Comparison of ENCODE assay signal across 9 cellular contexts in genomic region chr19:35011737-35012682, GRCh38. TPM values are rescaled to one million over a fixed set of nuclear protein-coding genes. Genes with fewer than 3 reads are reported as not detected.
DNase-seq lines count a peak whose midpoint lies in the region; ATAC-seq and TF ChIP-seq lines count a peak whose summit lies in the region.
"Had no signal": no experiment of that assay in that cellular context is flagged by ENCODE, and none has a peak within 500 bp of the region (broad histone marks: within the 10 kb centered on the region; RNA-seq: fewer than 3 reads in every experiment).

No MANE protein-coding gene starts in this region.

- no peak for DNase-seq in GM23338 (ENCODE audit: low spot score)
- DNase-seq in activated naive CD8-positive, alpha-beta T cell treated with anti-CD3 and anti-CD28 coated beads, Interleukin-2, amount 50 U/mL, for 24 hours, result no peak
- no peak for DNase-seq in nephron progenitor cell
- DNase-seq in DMS53 treated with DMSO at 0.1 percent for 48 hours (lab: John Stamatoyannopoulos, UW; ENCODE audit: unreplicated experiment), result no peak
- no peak for DNase-seq in UCSD-AML1 (lab: John Stamatoyannopoulos, UW; ENCODE audit: unreplicated experiment)
- DNase-seq in NK-92 (lab: John Stamatoyannopoulos, UW; ENCODE audit: unreplicated experiment), result no peak

- H3F3A ChIP-seq in GM23338 (replicated peaks; ENCODE audit: low read depth), result peaks cover 33% of the 10 kb centered on the region

- peaks cover 25% of the 10 kb centered on the region for H3K27me3 Mint-ChIP-seq in GM23338 (ENCODE audit: insufficient read depth, low read depth, poor library complexity)
- no peaks in the 10 kb centered on the region for H3K27me3 Mint-ChIP-seq in activated naive CD8-positive, alpha-beta T cell treated with anti-CD3 and anti-CD28 coated beads, Interleukin-2, amount 50 U/mL, for 24 hours
- no peaks in the 10 kb centered on the region for H3K27me3 Mint-ChIP-seq in nephron progenitor cell (ENCODE audit: low read depth, poor library complexity)

- peaks cover 18% of the 10 kb centered on the region for H3K79me2 ChIP-seq in GM23338 (replicated peaks; ENCODE audit: insufficient read depth)

- H3K36me3 ChIP-seq in BLaER1 treated with 17β-estradiol and CSF1 and Interleukin-3, amounts not matched to agents 10 nM and 100 nM, result peaks cover 79 to 100% (median 97%) of the 10 kb centered on the region in 11 experiments
- H3K36me3 ChIP-seq in GM23338 (ENCODE audit: insufficient read depth), result peaks cover 64% of the 10 kb centered on the region

- H3K36me3 Mint-ChIP-seq in GM23338 (ENCODE audit: low read depth) (peaks cover 86% of the 10 kb centered on the region), nephron progenitor cell (ENCODE audit: low read depth) (peaks cover 54% of the 10 kb centered on the region)
- peaks cover 41% of the 10 kb centered on the region for H3K36me3 Mint-ChIP-seq in activated naive CD8-positive, alpha-beta T cell treated with anti-CD3 and anti-CD28 coated beads, Interleukin-2, amount 50 U/mL, for 24 hours (ENCODE audit: low read depth)

- no peaks in the 10 kb centered on the region for H3K9me2 ChIP-seq in GM23338 (ENCODE audit: insufficient read depth)

- no peak overlapping the region for H3K4me3 ChIP-seq in BLaER1 treated with 17β-estradiol and CSF1 and Interleukin-3, amounts not matched to agents 10 nM and 100 nM
- no peak overlapping the region for H3K4me3 ChIP-seq in GM23338

- no peaks in the 10 kb centered on the region for H3K27me3 ChIP-seq in BLaER1 treated with 17β-estradiol and CSF1 and Interleukin-3, amounts not matched to agents 10 nM and 100 nM
- H3K27me3 ChIP-seq in GM23338 (ENCODE audit: insufficient read depth), result no peaks in the 10 kb centered on the region

- peak overlapping the region; percentile 32 to 99 (median 91) for H3K4me2 ChIP-seq in BLaER1 treated with 17β-estradiol and CSF1 and Interleukin-3, amounts not matched to agents 10 nM and 100 nM
- H3K4me2 ChIP-seq in GM23338, result no peak overlapping the region

- peaks cover 7 to 95% (median 51%) of the 10 kb centered on the region in 11 experiments; a peak in 20 of 22 replicates for H4K20me1 ChIP-seq in BLaER1 treated with 17β-estradiol and CSF1 and Interleukin-3, amounts not matched to agents 10 nM and 100 nM
- H4K20me1 ChIP-seq in GM23338 (replicated peaks; ENCODE audit: insufficient read depth), result peaks cover 32% of the 10 kb centered on the region

- H2AFZ ChIP-seq in GM23338, result no peak overlapping the region

- no peak for TF ChIP-seq CTCF in GM23338 (conservative IDR thresholded peaks at IDR 0.05; ENCODE audit: low read depth in 2 of 2)
- TF ChIP-seq CTCF in nephron progenitor cell (IDR thresholded peaks at IDR 0.05), result no peak

- peaks cover 70 to 92% (median 79%) of the 10 kb centered on the region in 10 experiments for H3K4me1 ChIP-seq in BLaER1 treated with 17β-estradiol and CSF1 and Interleukin-3, amounts not matched to agents 10 nM and 100 nM
- no peaks in the 10 kb centered on the region for H3K4me1 ChIP-seq in GM23338 (ENCODE audit: insufficient read depth)

- H3K9me3 Mint-ChIP-seq in GM23338 (no peaks in the 10 kb centered on the region; the same call in 2 of the 3 replicates), nephron progenitor cell (no peaks in the 10 kb centered on the region)
- no peaks in the 10 kb centered on the region for H3K9me3 Mint-ChIP-seq in activated naive CD8-positive, alpha-beta T cell treated with anti-CD3 and anti-CD28 coated beads, Interleukin-2, amount 50 U/mL, for 24 hours

- no peak for ATAC-seq in GM23338
- no peak for ATAC-seq in activated naive CD8-positive, alpha-beta T cell treated with anti-CD3 and anti-CD28 coated beads, Interleukin-2, amount 50 U/mL, for 24 hours
- ATAC-seq in GM19467 (IDR thresholded peaks at IDR 0.05; ENCODE audit: unreplicated experiment), result no peak

- peaks cover 4% of the 10 kb centered on the region; the same call in 1 of the 3 replicates for H3K4me1 Mint-ChIP-seq in GM23338
- peaks cover 57% of the 10 kb centered on the region for H3K4me1 Mint-ChIP-seq in activated naive CD8-positive, alpha-beta T cell treated with anti-CD3 and anti-CD28 coated beads, Interleukin-2, amount 50 U/mL, for 24 hours
- peaks cover 7% of the 10 kb centered on the region for H3K4me1 Mint-ChIP-seq in nephron progenitor cell

- H3K9me3 ChIP-seq in BLaER1 treated with 17β-estradiol and CSF1 and Interleukin-3, amounts not matched to agents 10 nM and 100 nM (replicated peaks in 1 of 11), result no peaks in the 10 kb centered on the region

- H3K27ac Mint-ChIP-seq in GM23338 (0 out of 2 replicates have a peak overlapping the region, but pooled peaks have one; percentile 36), nephron progenitor cell (peak overlapping the region; percentile 69)
- H3K27ac Mint-ChIP-seq in activated naive CD8-positive, alpha-beta T cell treated with anti-CD3 and anti-CD28 coated beads, Interleukin-2, amount 50 U/mL, for 24 hours, result peak overlapping the region; percentile 90

- peak overlapping the region in 9 of 11 experiments; percentile 7 to 83 (median 71); a peak in 17 of 22 replicates for H3K27ac ChIP-seq in BLaER1 treated with 17β-estradiol and CSF1 and Interleukin-3, amounts not matched to agents 10 nM and 100 nM
- no peak overlapping the region for H3K27ac ChIP-seq in GM23338 (ENCODE audit: low read depth)

- peak overlapping the region in 8 of 11 experiments; percentile 39 to 76 (median 64); a peak in 16 of 22 replicates for H3K9ac ChIP-seq in BLaER1 treated with 17β-estradiol and CSF1 and Interleukin-3, amounts not matched to agents 10 nM and 100 nM

- H3K4me3 Mint-ChIP-seq in GM23338 (no peak overlapping the region; the same call in 2 of the 3 replicates), nephron progenitor cell (no peak overlapping the region)
- no peak overlapping the region for H3K4me3 Mint-ChIP-seq in activated naive CD8-positive, alpha-beta T cell treated with anti-CD3 and anti-CD28 coated beads, Interleukin-2, amount 50 U/mL, for 24 hours

TF ChIP-seq in GM23338, 12 proteins besides CTCF, POLR2A, EP300 and RAD21 (continues in another document):
- TF ChIP-seq ZNF331 (CRISPR knock-in tag; IDR thresholded peaks at IDR 0.05; ENCODE audit: low read depth), result no peak
- no peak for TF ChIP-seq ETS1 (IDR thresholded peaks at IDR 0.05)
- TF ChIP-seq CREB1 (CRISPR knock-in tag; IDR thresholded peaks at IDR 0.05; ENCODE audit: low read depth), result no peak
- TF ChIP-seq POLR2AphosphoS5 (IDR thresholded peaks at IDR 0.05; ENCODE audit: low read depth), result no peak; the same call in none of the 2 replicates
- TF ChIP-seq JUNB (IDR thresholded peaks at IDR 0.05; ENCODE audit: unreplicated experiment), result no peak

RNA-seq across cellular contexts. Expression of gene GRAMD1A, which starts 11.9 kb away (rescaled TPM):
- 141 and 174 TPM in 2 replicates for total RNA-seq in GM23338 (2014; rRNA removed; shearing (Covaris generic))
- 122 and 125 TPM in 2 replicates for polyA plus RNA-seq in GM23338 (2016; fragmentation: Nextera tagmentation; extraction: Ambion mirVana)

RNA-seq across cellular contexts. Expression of gene SCN1B, which starts 18.3 kb away (rescaled TPM):
- 3.4 and 4.8 TPM in 2 replicates for total RNA-seq in GM23338 (2014; rRNA removed; shearing (Covaris generic))
- polyA plus RNA-seq in GM23338 (2016; fragmentation: Nextera tagmentation; extraction: Ambion mirVana), result 1.7 and 1.8 TPM in 2 replicates

RNA-seq across cellular contexts. Expression of gene HPN, which starts 29.5 kb away (rescaled TPM):
- 16.2 and 17.4 TPM in 2 replicates for total RNA-seq in GM23338 (2014; rRNA removed; shearing (Covaris generic))
- 14.0 and 14.6 TPM in 2 replicates for polyA plus RNA-seq in GM23338 (2016; fragmentation: Nextera tagmentation; extraction: Ambion mirVana)
- total RNA-seq: RPMI7951 had no signal

RNA-seq across cellular contexts. Expression of gene ZNF792, which starts 48.0 kb away (rescaled TPM):
- 8.8 and 12.8 TPM in 2 replicates for total RNA-seq in GM23338 (2014; rRNA removed; shearing (Covaris generic))
- 1.3 and 1.6 TPM in 2 replicates for polyA plus RNA-seq in GM23338 (2016; fragmentation: Nextera tagmentation; extraction: Ambion mirVana)

Comparison
In these comparisons a context has a peak if more than half of its experiments do, and no peak if none do; other contexts are left out.
1. H3K27ac Mint-ChIP-seq: peak in every context shown above with its lines; median percentile 90 in activated naive CD8-positive, alpha-beta T cell treated with anti-CD3 and anti-CD28 coated beads, Interleukin-2, amount 50 U/mL, for 24 hours; 69 in nephron progenitor cell; 36 in GM23338.